8 cellular contexts compared by ENCODE assay signal in the genomic region with DNA sequence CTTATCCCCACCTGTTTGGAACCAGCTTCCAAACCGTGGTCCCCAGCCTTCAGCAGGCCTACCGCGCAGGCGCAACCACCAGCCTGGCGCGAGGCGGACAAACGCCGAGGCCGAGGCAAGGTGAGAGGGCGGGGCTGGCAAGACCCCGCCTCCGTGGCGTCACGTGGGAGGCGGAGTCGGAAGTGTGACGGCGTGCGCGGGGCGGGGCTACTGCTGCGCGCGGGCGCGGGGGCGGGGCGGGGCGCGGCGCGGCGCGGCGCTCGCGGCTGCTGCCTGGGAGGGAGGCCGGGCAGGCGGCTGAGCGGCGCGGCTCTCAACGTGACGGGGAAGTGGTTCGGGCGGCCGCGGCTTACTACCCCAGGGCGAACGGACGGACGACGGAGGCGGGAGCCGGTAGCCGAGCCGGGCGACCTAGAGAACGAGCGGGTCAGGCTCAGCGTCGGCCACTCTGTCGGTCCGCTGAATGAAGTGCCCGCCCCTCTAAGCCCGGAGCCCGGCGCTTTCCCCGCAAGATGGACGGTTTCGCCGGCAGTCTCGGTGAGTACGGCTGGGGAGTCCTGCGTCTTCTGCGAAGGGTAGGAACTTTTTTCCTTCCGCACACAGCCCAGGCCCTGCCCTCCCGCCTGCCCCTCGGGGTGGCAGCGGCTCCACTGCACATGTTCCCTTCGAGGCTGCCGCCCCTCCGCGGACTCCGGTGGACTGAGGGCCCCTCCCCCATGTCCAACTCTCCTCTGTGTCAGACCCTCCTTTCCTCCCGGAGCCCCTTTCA. TPM values are rescaled to one million over a fixed set of nuclear protein-coding genes. Genes with fewer than 3 reads are reported as not detected.
DNase-seq lines count a peak whose midpoint lies in the region; ATAC-seq and FAIRE-seq lines count a peak whose summit lies in the region.

A gene with protein sequence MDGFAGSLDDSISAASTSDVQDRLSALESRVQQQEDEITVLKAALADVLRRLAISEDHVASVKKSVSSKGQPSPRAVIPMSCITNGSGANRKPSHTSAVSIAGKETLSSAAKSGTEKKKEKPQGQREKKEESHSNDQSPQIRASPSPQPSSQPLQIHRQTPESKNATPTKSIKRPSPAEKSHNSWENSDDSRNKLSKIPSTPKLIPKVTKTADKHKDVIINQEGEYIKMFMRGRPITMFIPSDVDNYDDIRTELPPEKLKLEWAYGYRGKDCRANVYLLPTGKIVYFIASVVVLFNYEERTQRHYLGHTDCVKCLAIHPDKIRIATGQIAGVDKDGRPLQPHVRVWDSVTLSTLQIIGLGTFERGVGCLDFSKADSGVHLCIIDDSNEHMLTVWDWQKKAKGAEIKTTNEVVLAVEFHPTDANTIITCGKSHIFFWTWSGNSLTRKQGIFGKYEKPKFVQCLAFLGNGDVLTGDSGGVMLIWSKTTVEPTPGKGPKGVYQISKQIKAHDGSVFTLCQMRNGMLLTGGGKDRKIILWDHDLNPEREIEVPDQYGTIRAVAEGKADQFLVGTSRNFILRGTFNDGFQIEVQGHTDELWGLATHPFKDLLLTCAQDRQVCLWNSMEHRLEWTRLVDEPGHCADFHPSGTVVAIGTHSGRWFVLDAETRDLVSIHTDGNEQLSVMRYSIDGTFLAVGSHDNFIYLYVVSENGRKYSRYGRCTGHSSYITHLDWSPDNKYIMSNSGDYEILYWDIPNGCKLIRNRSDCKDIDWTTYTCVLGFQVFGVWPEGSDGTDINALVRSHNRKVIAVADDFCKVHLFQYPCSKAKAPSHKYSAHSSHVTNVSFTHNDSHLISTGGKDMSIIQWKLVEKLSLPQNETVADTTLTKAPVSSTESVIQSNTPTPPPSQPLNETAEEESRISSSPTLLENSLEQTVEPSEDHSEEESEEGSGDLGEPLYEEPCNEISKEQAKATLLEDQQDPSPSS (plus strand): TSS at position 254 of the 769 bp plus-strand sequence. CDS start 259 bp downstream, at position 513.

- no peaks in the 10 kb centered on the region for H3K27me3 ChIP-seq in NT2/D1 (ENCODE audit: insufficient read depth, insufficient read length)

- DNase-seq in COLO829 (ENCODE audit: low spot score), result peak; percentile 92
- peak; percentile 83 for DNase-seq in HTR-8/SVneo (ENCODE audit: insufficient read length, low spot score)
- peak; percentile 87 for DNase-seq in NT2/D1 (ENCODE audit: low read depth, low spot score)
- DNase-seq in activated CD8-positive, alpha-beta memory T cell treated with anti-CD3 and anti-CD28 coated beads, Interleukin-2, amount 50 U/mL, for 1 hour (ENCODE audit: extremely low read depth), result peak; percentile 58
- DNase-seq in stimulated activated CD8-positive, alpha-beta memory T cell treated with anti-CD3 and anti-CD28 coated beads, Interleukin-15, amount 100 ng/mL, for 24 hours (ENCODE audit: low read depth), result peak; percentile 94

- in situ Hi-C loops in endometrial microvascular endothelial cells (cut with HindIII; ENCODE audit: inconsistent ontology term, low pct_unique_long_range_greater_than_20kb, low sequenced_read_pairs), result no loop called here

- peak; percentile 99 for FAIRE-seq in HTR-8/SVneo (lab: Jason Lieb, UNC)

- no peaks in the 10 kb centered on the region for H3K36me3 ChIP-seq in NT2/D1 (ENCODE audit: insufficient read depth, insufficient read length, low read length)
- H3K36me3 ChIP-seq in mesodermal cell (ENCODE audit: control insufficient read depth, insufficient read depth, low read length), result no peaks in the 10 kb centered on the region

- no peaks in the 10 kb centered on the region for H3K9me3 ChIP-seq in NT2/D1 (ENCODE audit: insufficient read depth, low read length)
- H3K9me3 ChIP-seq in mesodermal cell (ENCODE audit: control insufficient read depth, low read length), result peaks cover 5% of the 10 kb centered on the region

- peak within 1 kb of the TSS; percentile 61 for H3K27ac ChIP-seq in mesodermal cell (ENCODE audit: low read depth, low read length, severe bottlenecking)

- H3K4me1 ChIP-seq in NT2/D1 (ENCODE audit: insufficient read depth, insufficient read length) (no peaks in the 10 kb centered on the region), mesodermal cell (ENCODE audit: control insufficient read depth, insufficient read depth, low read length, poor library complexity, severe bottlenecking) (no peaks in the 10 kb centered on the region)

- peak within 1 kb of the TSS; percentile 87 for H3K4me3 ChIP-seq in NT2/D1 (ENCODE audit: insufficient read length, low read depth)
- H3K4me3 ChIP-seq in mesodermal cell (ENCODE audit: extremely low read depth, insufficient read depth, low read length, poor library complexity, severe bottlenecking), result peak within 1 kb of the TSS; percentile 77

- WGBS in mesodermal cell (ENCODE audit: insufficient coverage in 2 of 2), 2 experiments, result 0% methylated on average over 66 to 86 of the region's 87 CpGs

- H3K9ac ChIP-seq in NT2/D1 (ENCODE audit: insufficient read length, low read depth), result peak within 1 kb of the TSS; percentile 87

- peak; percentile 72 for ATAC-seq in GM21367 (IDR thresholded peaks at IDR 0.05; ENCODE audit: unreplicated experiment)

RNA-seq across cellular contexts. Expression of the gene that starts here (rescaled TPM):
- total RNA-seq in endometrial microvascular endothelial cells (ENCODE audit: inconsistent ontology term), result 19.5 TPM
- polyA plus RNA-seq in mesodermal cell (2013, experiment 1 of 2), result 60.0 TPM
- polyA plus RNA-seq in mesodermal cell (2013, experiment 2 of 2), result 56.2 TPM

Comparison
In these comparisons a context has a peak if more than half of its experiments do, and no peak if none do; other contexts are left out.
1. Peak in every context shown above with its lines: DNase-seq, ATAC-seq, H3K4me3 ChIP-seq and H3K27ac ChIP-seq.